Comparison of ENCODE assay signal across 2 cellular contexts in the genomic region with DNA sequence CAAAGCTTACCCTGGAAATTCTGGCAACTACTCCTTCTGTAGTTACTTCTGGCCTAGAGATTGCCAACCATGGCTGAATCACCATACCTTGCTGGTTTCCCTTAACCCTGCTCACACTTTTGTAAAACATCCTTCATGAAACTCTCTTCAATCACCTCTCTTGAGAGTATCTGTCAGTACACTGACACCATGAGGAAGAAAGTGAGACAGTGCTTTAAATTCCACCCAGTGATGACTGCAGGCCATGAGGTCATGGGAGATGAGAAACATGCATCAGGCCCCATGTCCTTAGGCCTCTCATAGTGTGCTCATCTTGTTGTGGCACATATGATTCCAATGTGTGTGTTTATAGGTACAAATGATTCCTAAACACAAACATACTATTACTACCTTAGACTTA.
TF ChIP-seq lines count a peak whose summit lies in the region.

No MANE protein-coding gene starts in this region.

TF ChIP-seq in IMR-90, 13 proteins besides CTCF, POLR2A, EP300 and RAD21:
- TF ChIP-seq BHLHE40 (IDR thresholded peaks at IDR 0.05; ENCODE audit: low read depth, low read length) (no peak), RFX5 (IDR thresholded peaks at IDR 0.05; ENCODE audit: low read depth, low read length) (no peak), CHD1 (IDR thresholded peaks at IDR 0.05; ENCODE audit: low read depth, low read length) (no peak), MAZ (IDR thresholded peaks at IDR 0.05; ENCODE audit: borderline replicate concordance, low read depth, low read length) (no peak), FOS (IDR thresholded peaks at IDR 0.05; ENCODE audit: low read depth, low read length) (no peak), MXI1 (IDR thresholded peaks at IDR 0.05; ENCODE audit: borderline replicate concordance, low read depth, low read length) (no peak), MAFK (IDR thresholded peaks at IDR 0.05; ENCODE audit: low read depth, low read length) (no peak), SMC3 (IDR thresholded peaks at IDR 0.05; ENCODE audit: low read depth, low read length) (no peak), RCOR1 (IDR thresholded peaks at IDR 0.05; ENCODE audit: insufficient replicate concordance, low read length) (no peak), CEBPB (IDR thresholded peaks at IDR 0.05; ENCODE audit: low read depth, low read length) (no peak), USF2 (IDR thresholded peaks at IDR 0.05; ENCODE audit: low read depth, low read length) (no peak), NFE2L2 (IDR thresholded peaks at IDR 0.05; ENCODE audit: low read depth, low read length) (no peak), ELK1 (IDR thresholded peaks at IDR 0.05; ENCODE audit: borderline replicate concordance, low read depth, low read length) (no peak)
TF ChIP-seq in IMR-90: peak in this region for 0.

TF ChIP-seq in K562, 482 proteins besides CTCF, POLR2A, EP300 and RAD21:
- TF ChIP-seq, protein P1, sequence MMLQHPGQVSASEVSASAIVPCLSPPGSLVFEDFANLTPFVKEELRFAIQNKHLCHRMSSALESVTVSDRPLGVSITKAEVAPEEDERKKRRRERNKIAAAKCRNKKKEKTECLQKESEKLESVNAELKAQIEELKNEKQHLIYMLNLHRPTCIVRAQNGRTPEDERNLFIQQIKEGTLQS (IDR thresholded peaks at IDR 0.05), result peak; percentile 17; the same call in 1 of the 2 replicates
- TF ChIP-seq, protein P1 (CRISPR knock-in tag; conservative IDR thresholded peaks at IDR 0.05), result no peak
- TF ChIP-seq HMBOX1 (IDR thresholded peaks at IDR 0.05), result no peak
TF ChIP-seq in K562: peak in this region for 1.
